8 cellular contexts compared by ENCODE assay signal in genomic region chr6:69732640-69733039, GRCh38.
A peak's percentile ranks its signal among the peaks of the same experiment; 100 is the strongest.
DNase-seq lines count a peak whose midpoint lies in the region; ATAC-seq and TF ChIP-seq lines count a peak whose summit lies in the region.

No MANE protein-coding gene starts in this region.

- no peak for TF ChIP-seq POLR2A in erythroblast (IDR thresholded peaks at IDR 0.05; ENCODE audit: low read length)
- TF ChIP-seq POLR2A in body of pancreas (IDR thresholded peaks at IDR 0.05): no peak

- H3K27me3 ChIP-seq in Karpas-422 (ENCODE audit: low read length) (no peaks in the 10 kb centered on the region), body of pancreas (no peaks in the 10 kb centered on the region)

- H3K4me1 ChIP-seq in Karpas-422 (ENCODE audit: low read length): peaks cover 11% of the 10 kb centered on the region
- no peaks in the 10 kb centered on the region for H3K4me1 ChIP-seq in body of pancreas

- no peak overlapping the region for H3K4me3 ChIP-seq in Karpas-422 (ENCODE audit: low read length)
- no peak overlapping the region for H3K4me3 ChIP-seq in body of pancreas

- TF ChIP-seq CTCF in C4-2B (conservative IDR thresholded peaks at IDR 0.05) (peak; percentile 43), body of pancreas (IDR thresholded peaks at IDR 0.05) (peak in 3 of 7 experiments; percentile 16 to 31 (median 22))

- no peaks in the 10 kb centered on the region for H3K36me3 ChIP-seq in Karpas-422 (ENCODE audit: insufficient read depth, low read length)
- H3K36me3 ChIP-seq in body of pancreas (replicated peaks in 1 of 2; ENCODE audit: insufficient read depth in 1 of 2, low read depth in 2 of 2): peaks cover 0 to 2% of the 10 kb centered on the region in 2 donors

- H3K79me2 ChIP-seq in Karpas-422 (ENCODE audit: low read length): peaks cover 8% of the 10 kb centered on the region; the same call in 1 of the 2 replicates

- intact Hi-C loops in body of pancreas (cut with DNase I): no loop called here

- no peak overlapping the region for H3K9ac ChIP-seq in Karpas-422 (ENCODE audit: low read length)

- ATAC-seq in GM19463 (IDR thresholded peaks at IDR 0.05; ENCODE audit: unreplicated experiment) (peak; percentile 87), body of pancreas (no peak), HG02970 (IDR thresholded peaks at IDR 0.05; ENCODE audit: low FRiP score, unreplicated experiment) (no peak)

- H3K9me2 ChIP-seq in Karpas-422 (replicated peaks; ENCODE audit: insufficient read depth, low read length): no peaks in the 10 kb centered on the region

- no peaks in the 10 kb centered on the region for H4K20me1 ChIP-seq in Karpas-422 (ENCODE audit: insufficient read depth, low read depth, low read length)

- H3K9me3 ChIP-seq in Karpas-422 (ENCODE audit: low read length): no peaks in the 10 kb centered on the region
- no peaks in the 10 kb centered on the region for H3K9me3 ChIP-seq in body of pancreas

- WGBS in body of pancreas, 2 donors: 46 to 55% methylated on average over 2 of the region's 2 CpGs

- no peak overlapping the region for H3K4me2 ChIP-seq in Karpas-422 (ENCODE audit: low read depth, low read length, poor library complexity, severe bottlenecking)

- H3K27ac ChIP-seq in C4-2B: no peak overlapping the region
- H3K27ac ChIP-seq in Karpas-422 (ENCODE audit: low read length): no peak overlapping the region
- no peak overlapping the region for H3K27ac ChIP-seq in body of pancreas

- H2AFZ ChIP-seq in Karpas-422 (ENCODE audit: low read length): no peak overlapping the region

- DNase-seq in Karpas-422 (peak; percentile 73), erythroblast (lab: John Stamatoyannopoulos, UW) (peak; percentile 25 to 37), body of pancreas (no peak), AG08395 (ENCODE audit: low spot score) (no peak), iPS-NIHi11 (ENCODE audit: low spot score) (no peak)

Comparison
In these comparisons a context has a peak if more than half of its experiments do, and no peak if none do; other contexts are left out.
1. DNase-seq: peak in Karpas-422 (single experiment) and erythroblast (2 of 2); none in body of pancreas (0 of 4), AG08395 (single experiment) and iPS-NIHi11 (single experiment).